In genomic region chr20:24481188-24481587, GRCh38 we compare ENCODE assay signal across 33 cellular contexts. TPM values are rescaled to one million over a fixed set of nuclear protein-coding genes. Genes with fewer than 3 reads are reported as not detected.
"Had no signal": no experiment of that assay in that cellular context is flagged by ENCODE, and none has a peak within 500 bp of the region (broad histone marks: within the 10 kb centered on the region; RNA-seq: fewer than 3 reads in every experiment).

No MANE protein-coding gene starts in this region.

- H3K27me3 ChIP-seq: Peyer's patch had no signal

- DNase-seq: activated B cell treated with CpG ODN at 0.5 μM for 24 hours; activated CD4-positive, alpha-beta memory T cell treated with anti-CD3 and anti-CD28 coated beads, Interleukin-2, amount 10 ng/mL, durations not matched to agents 7 days and 5 days; activated CD4-positive, alpha-beta T cell treated with anti-CD3 and anti-CD28 coated beads for 48 hours; activated CD4-positive, CD25-positive, alpha-beta regulatory T cell treated with anti-CD3 and anti-CD28 coated beads, Interleukin-2, amount 50 U/mL, for 72 hours; activated CD8-positive, alpha-beta memory T cell treated with anti-CD3 and anti-CD28 coated beads for 24 hours; activated CD8-positive, alpha-beta memory T cell treated with anti-CD3 and anti-CD28 coated beads, Interleukin-2, amount 10 ng/mL, durations not matched to agents 7 days and 5 days; activated CD8-positive, alpha-beta memory T cell treated with anti-CD3 and anti-CD28 coated beads, Interleukin-2, amount 50 U/mL, for 48 hours; activated effector memory CD4-positive, alpha-beta T cell treated with Interleukin-2 at 50 U/mL for 16 hours; activated naive CD4-positive, alpha-beta T cell treated with anti-CD3 and anti-CD28 coated beads, Interleukin-2, amount 10 ng/mL, durations not matched to agents 7 days and 5 days; activated naive CD8-positive, alpha-beta T cell treated with anti-CD3 and anti-CD28 coated beads, Interleukin-2, amount 50 U/mL, for 24 hours; activated T-cell treated with anti-CD3 and anti-CD28 coated beads, Interleukin-2, amount 50 U/mL, for 48 hours; anterior cingulate cortex; NCI-H1092 treated with DMSO at 0.1 percent for 48 hours; NCI-H1417; NCI-H146; NCI-H187; NCI-H2029 treated with DMSO at 0.1 percent for 48 hours; NCI-H2107; NCI-H2171; NCI-H510A; NCI-H526; NCI-H748 treated with DMSO at 0.1 percent for 48 hours; NK-92 treated with Interleukin-12 subunit alpha and Interleukin-12 subunit beta, amount 100 ng/mL, for 24 hours; PC-3; Peyer's patch; RPMI8226; SW 1271; T-helper 1 cell; T-helper 2 cell; T-helper 9 cell had no signal

- H3K4me1 ChIP-seq: Peyer's patch had no signal

- H3K36me3 ChIP-seq: Peyer's patch had no signal

- H3K27ac ChIP-seq: Peyer's patch, VCaP had no signal

- H3K9me3 ChIP-seq: Peyer's patch had no signal

- H3K4me3 ChIP-seq: Peyer's patch had no signal

- ATAC-seq: activated CD8-positive, alpha-beta memory T cell treated with anti-CD3 and anti-CD28 coated beads, Interleukin-2, amount 10 ng/mL, durations not matched to agents 7 days and 5 days; activated naive CD8-positive, alpha-beta T cell treated with anti-CD3 and anti-CD28 coated beads, Interleukin-2, amount 50 U/mL, for 24 hours; PC-3 had no signal

RNA-seq across cellular contexts. Expression of gene SYNDIG1, which starts 11.8 kb away (rescaled TPM):
- total RNA-seq: activated B cell treated with CpG ODN at 0.5 μM for 24 hours; activated CD4-positive, alpha-beta memory T cell treated with anti-CD3 and anti-CD28 coated beads, Interleukin-2, amount 10 ng/mL, durations not matched to agents 7 days and 5 days; activated CD8-positive, alpha-beta memory T cell treated with anti-CD3 and anti-CD28 coated beads, Interleukin-2, amount 10 ng/mL, durations not matched to agents 7 days and 5 days; bronchial epithelial cell; M059J; PC-3 had no signal
